Comparison of ENCODE assay signal across 8 cellular contexts in genomic region chr14:67694791-67695393, GRCh38. TPM values are rescaled to one million over a fixed set of nuclear protein-coding genes. Genes with fewer than 3 reads are reported as not detected.
DNase-seq lines count a peak whose midpoint lies in the region; ATAC-seq, FAIRE-seq and TF ChIP-seq lines count a peak whose summit lies in the region.

No MANE protein-coding gene starts in this region.

- H3K9me3 Mint-ChIP-seq in activated T-helper 2 cell treated with anti-CD3 and anti-CD28 coated beads, Interferon-gamma antibody, Interleukin-2, Interleukin-4, amounts not matched to agents 10 μg/mL and 5 μg/mL and 100 μg/mL, durations not matched to agents 14 hours and 24 hours and 36 hours: no peaks in the 10 kb centered on the region
- H3K9me3 Mint-ChIP-seq in neural progenitor cell: no peaks in the 10 kb centered on the region

- no peaks in the 10 kb centered on the region for H3K27me3 Mint-ChIP-seq in activated T-helper 2 cell treated with anti-CD3 and anti-CD28 coated beads, Interferon-gamma antibody, Interleukin-2, Interleukin-4, amounts not matched to agents 10 μg/mL and 5 μg/mL and 100 μg/mL, durations not matched to agents 14 hours and 24 hours and 36 hours (ENCODE audit: low read depth)
- H3K27me3 Mint-ChIP-seq in neural progenitor cell (ENCODE audit: insufficient read depth, low read depth): peaks cover 5% of the 10 kb centered on the region

- H3K9ac ChIP-seq in KMS-11 (peak overlapping the region; percentile 53), neural progenitor cell (peak overlapping the region; percentile 66)

- H3K4me2 ChIP-seq in DOHH2 (ENCODE audit: low read length) (peak overlapping the region; percentile 87), KMS-11 (peak overlapping the region; percentile 68), neural progenitor cell (peak overlapping the region; percentile 89)

- ATAC-seq in GM21786 (IDR thresholded peaks at IDR 0.05; ENCODE audit: unreplicated experiment): peak; percentile 89

- peaks cover 35% of the 10 kb centered on the region for H3K4me1 Mint-ChIP-seq in activated T-helper 2 cell treated with anti-CD3 and anti-CD28 coated beads, Interferon-gamma antibody, Interleukin-2, Interleukin-4, amounts not matched to agents 10 μg/mL and 5 μg/mL and 100 μg/mL, durations not matched to agents 14 hours and 24 hours and 36 hours (ENCODE audit: low read depth)
- H3K4me1 Mint-ChIP-seq in neural progenitor cell: peaks cover 12% of the 10 kb centered on the region

- peak overlapping the region; percentile 71 for H2AFZ ChIP-seq in KMS-11 (ENCODE audit: low read depth)
- H2AFZ ChIP-seq in neural progenitor cell (replicated peaks): peak overlapping the region; percentile 81

- H4K20me1 ChIP-seq in DOHH2 (ENCODE audit: control insufficient read depth, insufficient read depth, low read depth, low read length): peaks cover 7% of the 10 kb centered on the region; the same call in 1 of the 2 replicates
- no peaks in the 10 kb centered on the region for H4K20me1 ChIP-seq in KMS-11 (ENCODE audit: insufficient read depth)
- H4K20me1 ChIP-seq in neural progenitor cell (ENCODE audit: low read depth): peaks cover 46% of the 10 kb centered on the region

- H3K27me3 ChIP-seq in DOHH2 (ENCODE audit: control insufficient read depth, low read length): no peaks in the 10 kb centered on the region
- H3K27me3 ChIP-seq in KMS-11 (ENCODE audit: insufficient read depth, low read depth): no peaks in the 10 kb centered on the region
- H3K27me3 ChIP-seq in neural progenitor cell: peaks cover 7% of the 10 kb centered on the region

- H3K4me3 ChIP-seq in DOHH2 (ENCODE audit: low read length) (peak overlapping the region; percentile 95), KMS-11 (IDR thresholded peaks at IDR 0.05; ENCODE audit: insufficient read depth, low read depth, low read length) (no peak overlapping the region), neural progenitor cell (peak overlapping the region; percentile 95)

- H3K79me2 ChIP-seq in DOHH2 (ENCODE audit: control insufficient read depth, low read length): peaks cover 38% of the 10 kb centered on the region
- H3K79me2 ChIP-seq in KMS-11 (ENCODE audit: insufficient read depth, low read depth): no peaks in the 10 kb centered on the region
- H3K79me2 ChIP-seq in neural progenitor cell (ENCODE audit: low read depth): peaks cover 55% of the 10 kb centered on the region

- peak overlapping the region; percentile 95 for H3K4me3 Mint-ChIP-seq in activated T-helper 2 cell treated with anti-CD3 and anti-CD28 coated beads, Interferon-gamma antibody, Interleukin-2, Interleukin-4, amounts not matched to agents 10 μg/mL and 5 μg/mL and 100 μg/mL, durations not matched to agents 14 hours and 24 hours and 36 hours (ENCODE audit: low read depth)
- peak overlapping the region; percentile 97 for H3K4me3 Mint-ChIP-seq in neural progenitor cell

- DNase-seq in RCC 7860 (ENCODE audit: low spot score) (peak; percentile 65), fibroblast of the conjunctiva (ENCODE audit: low read depth) (peak; percentile 84), neural progenitor cell (ENCODE audit: low spot score) (peak; percentile 88), substantia nigra (lab: John Stamatoyannopoulos, UW) (peak in 27 of 49 donors; percentile 5 to 76 (median 39))
- DNase-seq in activated T-helper 2 cell treated with anti-CD3 and anti-CD28 coated beads, Interferon-gamma antibody, Interleukin-2, Interleukin-4, amounts not matched to agents 10 μg/mL and 5 μg/mL and 100 μg/mL, durations not matched to agents 14 hours and 24 hours and 36 hours (ENCODE audit: low spot score): peak; percentile 74

- peak; percentile 49 for FAIRE-seq in RCC 7860 (lab: Jason Lieb, UNC)

- H3K9me2 ChIP-seq in DOHH2 (replicated peaks; ENCODE audit: control insufficient read depth, low read length): no peaks in the 10 kb centered on the region

- H3F3A ChIP-seq in DOHH2 (ENCODE audit: control insufficient read depth, insufficient read depth) (no peaks in the 10 kb centered on the region), neural progenitor cell (ENCODE audit: low read depth) (no peaks in the 10 kb centered on the region)

- peak overlapping the region; percentile 97 for H3K27ac Mint-ChIP-seq in activated T-helper 2 cell treated with anti-CD3 and anti-CD28 coated beads, Interferon-gamma antibody, Interleukin-2, Interleukin-4, amounts not matched to agents 10 μg/mL and 5 μg/mL and 100 μg/mL, durations not matched to agents 14 hours and 24 hours and 36 hours
- peak overlapping the region; percentile 33 for H3K27ac Mint-ChIP-seq in neural progenitor cell

- peaks cover 45% of the 10 kb centered on the region for H3K36me3 ChIP-seq in DOHH2 (ENCODE audit: control insufficient read depth, low read length)
- no peaks in the 10 kb centered on the region for H3K36me3 ChIP-seq in KMS-11 (ENCODE audit: insufficient read depth)
- no peaks in the 10 kb centered on the region for H3K36me3 ChIP-seq in neural progenitor cell

- H3K36me3 Mint-ChIP-seq in activated T-helper 2 cell treated with anti-CD3 and anti-CD28 coated beads, Interferon-gamma antibody, Interleukin-2, Interleukin-4, amounts not matched to agents 10 μg/mL and 5 μg/mL and 100 μg/mL, durations not matched to agents 14 hours and 24 hours and 36 hours (ENCODE audit: low read depth): peaks cover 38% of the 10 kb centered on the region
- peaks cover 18% of the 10 kb centered on the region for H3K36me3 Mint-ChIP-seq in neural progenitor cell

- intact Hi-C loops in activated T-helper 2 cell treated with anti-CD3 and anti-CD28 coated beads, Interferon-gamma antibody, Interleukin-2, Interleukin-4, amounts not matched to agents 10 μg/mL and 5 μg/mL and 100 μg/mL, durations not matched to agents 14 hours and 24 hours and 36 hours (cut with micrococcal nuclease): loop anchor here (1.0 to 10.0 kb wide), 6 partner anchors 15 to 520 kb away; partner anchors contain the start of genes ARG2, EIF2S1, RAD51B and VTI1B

- H3K27ac ChIP-seq in DOHH2 (ENCODE audit: low read depth, low read length): peak overlapping the region; percentile 68
- H3K27ac ChIP-seq in KMS-11: peak overlapping the region; percentile 57
- peak overlapping the region; percentile 63 for H3K27ac ChIP-seq in neural progenitor cell
- peak overlapping the region; percentile 60 for H3K27ac ChIP-seq in substantia nigra (ENCODE audit: low read depth, low read length, poor library complexity, severe bottlenecking)

- peaks cover 6% of the 10 kb centered on the region for H3K4me1 ChIP-seq in DOHH2 (ENCODE audit: control insufficient read depth, low read length)
- peaks cover 6% of the 10 kb centered on the region for H3K4me1 ChIP-seq in KMS-11 (ENCODE audit: low read depth, poor library complexity, severe bottlenecking)
- peaks cover 17% of the 10 kb centered on the region for H3K4me1 ChIP-seq in neural progenitor cell

- TF ChIP-seq CTCF in DOHH2 (IDR thresholded peaks at IDR 0.05; ENCODE audit: low read depth, low read length, poor library complexity, severe bottlenecking): no peak
- no peak for TF ChIP-seq CTCF in KMS-11 (conservative IDR thresholded peaks at IDR 0.05; ENCODE audit: low read depth, low read length)
- TF ChIP-seq CTCF in neural progenitor cell (IDR thresholded peaks at IDR 0.05): no peak

- H3K9me3 ChIP-seq in DOHH2 (ENCODE audit: control insufficient read depth, insufficient read depth, low read length): no peaks in the 10 kb centered on the region
- H3K9me3 ChIP-seq in neural progenitor cell (ENCODE audit: low read depth): no peaks in the 10 kb centered on the region

RNA-seq across cellular contexts. Expression of gene RDH11, which starts 0.7 kb away (rescaled TPM):
- 78.4 and 82.9 TPM in 2 replicates for total RNA-seq in activated T-helper 2 cell treated with anti-CD3 and anti-CD28 coated beads, Interferon-gamma antibody, Interleukin-2, Interleukin-4, amounts not matched to agents 10 μg/mL and 5 μg/mL and 100 μg/mL, durations not matched to agents 14 hours and 24 hours and 36 hours
- total RNA-seq in neural progenitor cell (ENCODE audit: low replicate concordance): 80.6 and 90.6 TPM in 2 replicates

RNA-seq across cellular contexts. Expression of gene RDH12, which starts 6.8 kb away (rescaled TPM):
- total RNA-seq in activated T-helper 2 cell treated with anti-CD3 and anti-CD28 coated beads, Interferon-gamma antibody, Interleukin-2, Interleukin-4, amounts not matched to agents 10 μg/mL and 5 μg/mL and 100 μg/mL, durations not matched to agents 14 hours and 24 hours and 36 hours: not detected in 2 replicates
- 1.3 and 1.5 TPM in 2 replicates for total RNA-seq in neural progenitor cell (ENCODE audit: low replicate concordance)

RNA-seq across cellular contexts. Expression of gene VTI1B, which starts 20.5 kb away (rescaled TPM):
- 73.7 and 75.4 TPM in 2 replicates for total RNA-seq in activated T-helper 2 cell treated with anti-CD3 and anti-CD28 coated beads, Interferon-gamma antibody, Interleukin-2, Interleukin-4, amounts not matched to agents 10 μg/mL and 5 μg/mL and 100 μg/mL, durations not matched to agents 14 hours and 24 hours and 36 hours
- total RNA-seq in neural progenitor cell (ENCODE audit: low replicate concordance): 64.9 and 69.8 TPM in 2 replicates
